In the genomic region with DNA sequence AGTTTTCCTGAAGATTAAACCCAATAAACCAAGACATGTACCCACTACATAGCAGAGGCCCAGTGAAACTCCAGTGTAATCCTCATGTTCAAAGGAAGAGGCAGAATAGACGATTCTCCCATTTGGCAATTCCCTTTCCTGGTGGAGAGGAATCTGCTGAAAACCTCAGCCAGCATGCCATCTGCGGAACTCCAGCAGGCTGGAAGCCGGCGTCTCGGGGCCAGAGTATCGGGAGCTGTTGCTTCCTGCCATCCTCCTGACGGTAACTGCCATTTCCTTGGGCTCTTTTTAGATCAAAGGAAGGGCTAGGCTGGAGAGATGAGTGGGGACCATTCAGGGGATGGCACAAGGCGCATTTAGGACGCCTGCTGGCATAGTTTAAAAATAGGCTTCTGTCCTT, we compare ENCODE assay signal across 23 cellular contexts. TPM values are rescaled to one million over a fixed set of nuclear protein-coding genes. Genes with fewer than 3 reads are reported as not detected.
DNase-seq lines count a peak whose midpoint lies in the region; ATAC-seq and TF ChIP-seq lines count a peak whose summit lies in the region.
"Had no signal": no experiment of that assay in that cellular context is flagged by ENCODE, and none has a peak within 500 bp of the region (broad histone marks: within the 10 kb centered on the region; RNA-seq: fewer than 3 reads in every experiment).

No MANE protein-coding gene starts in this region.

- H3K27me3 ChIP-seq in heart left ventricle (no peaks in the 10 kb centered on the region), hepatocyte (no peaks in the 10 kb centered on the region), osteoblast (ENCODE audit: insufficient read depth, low read length) (no peaks in the 10 kb centered on the region), upper lobe of right lung (no peaks in the 10 kb centered on the region)

- H3K4me2 ChIP-seq in hepatocyte, result no peak overlapping the region
- H3K4me2 ChIP-seq in osteoblast (ENCODE audit: insufficient read depth, low read length), result no peak overlapping the region

- peak overlapping the region; percentile 34 to 98 (median 89) for H3K27ac ChIP-seq in heart left ventricle
- H3K27ac ChIP-seq in hepatocyte, result peak overlapping the region; percentile 91
- H3K27ac ChIP-seq in osteoblast (ENCODE audit: low read depth, low read length), result no peak overlapping the region
- peak overlapping the region; percentile 85 for H3K27ac ChIP-seq in upper lobe of right lung
- H3K27ac ChIP-seq: epithelial cell of prostate had no signal

- H3K9me3 ChIP-seq in heart left ventricle (no peaks in the 10 kb centered on the region), hepatocyte (ENCODE audit: low read depth) (no peaks in the 10 kb centered on the region), osteoblast (ENCODE audit: low read depth, low read length) (no peaks in the 10 kb centered on the region), upper lobe of right lung (no peaks in the 10 kb centered on the region)

- no peak for TF ChIP-seq POLR2A in heart left ventricle (IDR thresholded peaks at IDR 0.05)

- ATAC-seq in heart left ventricle (no peak), Right ventricle myocardium superior (ENCODE audit: poor library complexity) (no peak), upper lobe of right lung (no peak)
- ATAC-seq: Panc1, SK-N-SH treated with all-trans-retinoic acid at 6 μM for 48 hours had no signal

- H3K4me3 ChIP-seq in heart left ventricle (no peak overlapping the region), hepatocyte (no peak overlapping the region), osteoblast (ENCODE audit: insufficient read depth, low read length) (no peak overlapping the region), upper lobe of right lung (no peak overlapping the region)

- TF ChIP-seq CTCF in heart left ventricle (IDR thresholded peaks at IDR 0.05) (no peak), hepatocyte (IDR thresholded peaks at IDR 0.05; ENCODE audit: poor library complexity) (no peak), osteoblast (IDR thresholded peaks at IDR 0.05; ENCODE audit: extremely low read depth, low read depth, low read length) (no peak), upper lobe of right lung (IDR thresholded peaks at IDR 0.05) (no peak)

- H2AFZ ChIP-seq in hepatocyte (no peak overlapping the region), osteoblast (ENCODE audit: low read length) (no peak overlapping the region)

- WGBS in heart left ventricle, 4 donors, result 43 to 62% (median 49%) methylated on average over 9 of the region's 9 CpGs
- 92% methylated on average over 9 of the region's 9 CpGs for WGBS in hepatocyte (ENCODE audit: low lambda C conversion rate, missing lambda C conversion rate)

- no peaks in the 10 kb centered on the region for H4K20me1 ChIP-seq in hepatocyte (ENCODE audit: insufficient read depth, poor library complexity, severe bottlenecking)
- no peaks in the 10 kb centered on the region for H4K20me1 ChIP-seq in osteoblast (ENCODE audit: insufficient read depth, low read length)

- intact Hi-C loops in heart left ventricle (cut with DNase I) (loop anchor here in 3 of 10 donors (2.0 to 5.0 kb wide), 2 partner anchors 33 to 36 kb away; no protein-coding TSS in a partner anchor), Right ventricle myocardium superior (cut with DNase I) (no loop called here), upper lobe of right lung (cut with DNase I) (no loop called here)

- H3K79me2 ChIP-seq in hepatocyte (no peaks in the 10 kb centered on the region), osteoblast (ENCODE audit: insufficient read depth, low read length) (no peaks in the 10 kb centered on the region)

- H3K9me2 ChIP-seq in hepatocyte (replicated peaks; ENCODE audit: insufficient read depth), result no peaks in the 10 kb centered on the region

- peaks cover 19 to 99% (median 85%) of the 10 kb centered on the region in 12 donors for H3K4me1 ChIP-seq in heart left ventricle
- peaks cover 33% of the 10 kb centered on the region for H3K4me1 ChIP-seq in hepatocyte (ENCODE audit: insufficient read depth)
- peaks cover 13% of the 10 kb centered on the region for H3K4me1 ChIP-seq in osteoblast (ENCODE audit: insufficient read depth, low read length)
- peaks cover 54% of the 10 kb centered on the region for H3K4me1 ChIP-seq in upper lobe of right lung

- DNase-seq in heart left ventricle (no peak), Right ventricle myocardium superior (no peak), hepatocyte (ENCODE audit: low spot score) (no peak), osteoblast (ENCODE audit: insufficient read length, low spot score, missing footprints) (peak; percentile 26), upper lobe of right lung (peak; percentile 46), DMS53 treated with DMSO at 0.1 percent for 48 hours (lab: John Stamatoyannopoulos, UW; ENCODE audit: unreplicated experiment) (no peak), Kasumi-1 (lab: John Stamatoyannopoulos, UW) (no peak), putamen (ENCODE audit: low spot score) (no peak)
- DNase-seq: activated B cell treated with CpG ODN at 0.5 μM for 24 hours; activated CD4-positive, alpha-beta memory T cell treated with anti-CD3 and anti-CD28 coated beads, Interleukin-2, amount 10 ng/mL, durations not matched to agents 7 days and 5 days; activated gamma-delta T cell; activated T-cell treated with anti-CD3 and anti-CD28 coated beads for 4 hours; H9; NCI-H1105 treated with DMSO at 0.1 percent for 48 hours; NCI-H2081 treated with DMSO at 0.1 percent for 48 hours; NCI-H446 treated with DMSO at 0.1 percent for 48 hours; occipital lobe; stimulated activated CD4-positive, alpha-beta T cell treated with anti-CD3 and anti-CD28 coated beads, Interleukin-2, amount 100 ng/mL, for 24 hours; stimulated activated naive CD4-positive, alpha-beta T cell treated with Interleukin-2 at 50 U/mL for 16 hours; T-helper 9 cell had no signal

- H3K36me3 ChIP-seq in heart left ventricle, result peaks cover 0 to 23% (median 4%) of the 10 kb centered on the region in 9 donors
- no peaks in the 10 kb centered on the region for H3K36me3 ChIP-seq in hepatocyte (replicated peaks; ENCODE audit: insufficient read depth, low read depth)
- no peaks in the 10 kb centered on the region for H3K36me3 ChIP-seq in osteoblast (ENCODE audit: insufficient read depth, low read length)
- H3K36me3 ChIP-seq in upper lobe of right lung, result no peaks in the 10 kb centered on the region

RNA-seq across cellular contexts. Expression of a gene that starts 20.5 kb away (rescaled TPM):
- total RNA-seq in heart left ventricle (10 to 100 TPM; 16.1 to 47.1 (median 25.8) TPM), Right ventricle myocardium superior (28.8 TPM), hepatocyte (3.9 and 5.8 TPM in 2 replicates), osteoblast (0.29 and 0.36 TPM in 2 replicates), upper lobe of right lung (25.0 TPM)
- polyA plus RNA-seq in heart left ventricle (10 to 100 TPM; 11.8 to 37.9 TPM), hepatocyte (0.65 and 1.00 TPM in 2 replicates)

Comparison
In these comparisons a context has a peak if more than half of its experiments do, and no peak if none do; other contexts are left out.
1. DNase-seq: peak in osteoblast (single experiment) and upper lobe of right lung (single experiment); none in heart left ventricle (0 of 5), Right ventricle myocardium superior (single experiment), hepatocyte (single experiment), DMS53 treated with DMSO at 0.1 percent for 48 hours (single experiment), Kasumi-1 (0 of 2) and putamen (single experiment).